Comparison of ENCODE assay signal across 18 cellular contexts in genomic region chr3:18346097-18346496, GRCh38.
A peak's percentile ranks its signal among the peaks of the same experiment; 100 is the strongest.
DNase-seq lines count a peak whose midpoint lies in the region; ATAC-seq and TF ChIP-seq lines count a peak whose summit lies in the region.
"Had no signal": no experiment of that assay in that cellular context is flagged by ENCODE, and none has a peak within 500 bp of the region (broad histone marks: within the 10 kb centered on the region; RNA-seq: fewer than 3 reads in every experiment).

No MANE protein-coding gene starts in this region.

- H3K4me1 Mint-ChIP-seq in activated naive CD4-positive, alpha-beta T cell treated with anti-CD3 and anti-CD28 coated beads, Interleukin-2, amount 10 ng/mL, durations not matched to agents 7 days and 5 days: peaks cover 5% of the 10 kb centered on the region
- H3K4me1 Mint-ChIP-seq in T-helper 17 cell: peaks cover 8% of the 10 kb centered on the region
- H3K4me1 Mint-ChIP-seq: B cell had no signal

- peak overlapping the region; percentile 4 for H3K27ac Mint-ChIP-seq in activated naive CD4-positive, alpha-beta T cell treated with anti-CD3 and anti-CD28 coated beads, Interleukin-2, amount 10 ng/mL, durations not matched to agents 7 days and 5 days
- H3K27ac Mint-ChIP-seq in T-helper 17 cell: peak overlapping the region; percentile 39
- H3K27ac Mint-ChIP-seq: B cell; CD4-positive, alpha-beta memory T cell had no signal

- H3K27ac ChIP-seq in iPS-18a (ENCODE audit: low read length): peak overlapping the region; percentile 1
- H3K27ac ChIP-seq: HL-60, PC-9, SJCRH30 had no signal

- peaks cover 62% of the 10 kb centered on the region for H3K4me1 ChIP-seq in iPS-18a (ENCODE audit: control insufficient read depth, low read depth, low read length)
- H3K4me1 ChIP-seq in BE2C: no peaks in the 10 kb centered on the region
- H3K4me1 ChIP-seq: SJCRH30 had no signal

- no peak for DNase-seq in activated naive CD4-positive, alpha-beta T cell treated with anti-CD3 and anti-CD28 coated beads, Interleukin-2, amount 10 ng/mL, durations not matched to agents 7 days and 5 days
- no peak for DNase-seq in activated naive CD4-positive, alpha-beta T cell treated with anti-CD3 and anti-CD28 coated beads, Interleukin-2, amount 50 U/mL, for 16 hours
- DNase-seq in T-helper 17 cell (no peak), MG63 (no peak), BE2C (no peak)
- DNase-seq in stimulated activated CD4-positive, alpha-beta T cell treated with anti-CD3 and anti-CD28 coated beads, Interleukin-4, amount 100 ng/mL, for 1 hour: no peak
- DNase-seq: Calu3; CD4-positive, alpha-beta memory T cell; KBM-7; NCI-H1092 treated with DMSO at 0.1 percent for 48 hours; NCI-H2081 treated with DMSO at 0.1 percent for 48 hours; NCI-H510A treated with DMSO at 0.1 percent for 48 hours; PC-9; SJCRH30 had no signal

- ATAC-seq in T-helper 17 cell: no peak
- ATAC-seq: HCT116 had no signal

- H3K36me3 ChIP-seq in iPS-18a (ENCODE audit: control insufficient read depth, low read depth, low read length) (no peaks in the 10 kb centered on the region), MG63 (no peaks in the 10 kb centered on the region), BE2C (no peaks in the 10 kb centered on the region)
- H3K36me3 ChIP-seq: SJCRH30 had no signal

- CTCF ChIA-PET in activated naive CD4-positive, alpha-beta T cell treated with anti-CD3 and anti-CD28 coated beads, Interleukin-2, amount 10 ng/mL, durations not matched to agents 7 days and 5 days (lab: Charles Lee): no interaction called here

- no peak overlapping the region for H3K4me3 Mint-ChIP-seq in activated naive CD4-positive, alpha-beta T cell treated with anti-CD3 and anti-CD28 coated beads, Interleukin-2, amount 10 ng/mL, durations not matched to agents 7 days and 5 days
- H3K4me3 Mint-ChIP-seq in T-helper 17 cell: no peak overlapping the region
- H3K4me3 Mint-ChIP-seq: B cell; CD4-positive, alpha-beta memory T cell had no signal

- H3K27me3 Mint-ChIP-seq in activated naive CD4-positive, alpha-beta T cell treated with anti-CD3 and anti-CD28 coated beads, Interleukin-2, amount 10 ng/mL, durations not matched to agents 7 days and 5 days: no peaks in the 10 kb centered on the region
- peaks cover 4% of the 10 kb centered on the region for H3K27me3 Mint-ChIP-seq in T-helper 17 cell
- H3K27me3 Mint-ChIP-seq: B cell; CD4-positive, alpha-beta memory T cell had no signal

- TF ChIP-seq CTCF in BE2C (IDR thresholded peaks at IDR 0.05; ENCODE audit: low read depth, low read length): no peak

- H3K36me3 Mint-ChIP-seq in activated naive CD4-positive, alpha-beta T cell treated with anti-CD3 and anti-CD28 coated beads, Interleukin-2, amount 10 ng/mL, durations not matched to agents 7 days and 5 days: peaks cover 28% of the 10 kb centered on the region
- peaks cover 9% of the 10 kb centered on the region for H3K36me3 Mint-ChIP-seq in T-helper 17 cell (ENCODE audit: low read depth)

- H3K9me3 Mint-ChIP-seq in activated naive CD4-positive, alpha-beta T cell treated with anti-CD3 and anti-CD28 coated beads, Interleukin-2, amount 10 ng/mL, durations not matched to agents 7 days and 5 days: no peaks in the 10 kb centered on the region
- H3K9me3 Mint-ChIP-seq: CD4-positive, alpha-beta memory T cell had no signal

- H3K9me3 ChIP-seq in T-helper 17 cell (ENCODE audit: control insufficient read depth, low read length, poor library complexity, severe bottlenecking) (no peaks in the 10 kb centered on the region), iPS-18a (ENCODE audit: control insufficient read depth, low read depth, low read length) (no peaks in the 10 kb centered on the region), MG63 (no peaks in the 10 kb centered on the region), BE2C (no peaks in the 10 kb centered on the region)
- H3K9me3 ChIP-seq: SJCRH30 had no signal

- H3K27me3 ChIP-seq in iPS-18a (ENCODE audit: control insufficient read depth, insufficient read depth, low read length): no peaks in the 10 kb centered on the region
- H3K27me3 ChIP-seq in MG63: no peaks in the 10 kb centered on the region
- no peaks in the 10 kb centered on the region for H3K27me3 ChIP-seq in BE2C
- H3K27me3 ChIP-seq: SJCRH30 had no signal

- H3K4me3 ChIP-seq in iPS-18a (ENCODE audit: low read length) (no peak overlapping the region), MG63 (no peak overlapping the region), BE2C (ENCODE audit: low read depth, low read length) (no peak overlapping the region)
- H3K4me3 ChIP-seq: PC-9, SJCRH30 had no signal

- H3K9ac ChIP-seq in iPS-18a (ENCODE audit: low read length): no peak overlapping the region
